ENCODE assay signal across 7 cellular contexts in genomic region chr12:117367006-117367638, GRCh38. TPM values are rescaled to one million over a fixed set of nuclear protein-coding genes. Genes with fewer than 3 reads are reported as not detected.
DNase-seq lines count a peak whose midpoint lies in the region; ATAC-seq and TF ChIP-seq lines count a peak whose summit lies in the region.

No MANE protein-coding gene starts in this region.

- no peaks in the 10 kb centered on the region for H3K4me1 ChIP-seq in Loucy (ENCODE audit: insufficient read depth, low read length, poor library complexity, severe bottlenecking)
- no peaks in the 10 kb centered on the region for H3K4me1 ChIP-seq in right atrium auricular region

- DNase-seq in RKO (ENCODE audit: low spot score) = peak; percentile 69
- DNase-seq in anterior cingulate cortex (lab: John Stamatoyannopoulos, UW) = peak in 55 of 58 donors; percentile 1 to 88 (median 60)
- peak; percentile 76 for DNase-seq in right atrium auricular region (ENCODE audit: low spot score)
- peak; percentile 10 for DNase-seq in retinal pigment epithelial cell (ENCODE audit: low read depth)

- no peaks in the 10 kb centered on the region for H4K20me1 ChIP-seq in Loucy (ENCODE audit: insufficient read depth, low read length, poor library complexity, severe bottlenecking)

- H3K4me3 ChIP-seq in Loucy (ENCODE audit: low read length, poor library complexity, severe bottlenecking) (no peak overlapping the region), right atrium auricular region (no peak overlapping the region), retinal pigment epithelial cell (ENCODE audit: low read length) (no peak overlapping the region)

- H3F3A ChIP-seq in Loucy (ENCODE audit: low read depth) = no peaks in the 10 kb centered on the region

- no peak overlapping the region for H3K9ac ChIP-seq in Loucy (ENCODE audit: low read depth, low read length, poor library complexity, severe bottlenecking)

- TF ChIP-seq CTCF in GM12801 (IDR thresholded peaks at IDR 0.05; ENCODE audit: extremely low read depth, insufficient read length) (peak; percentile 79), Loucy (conservative IDR thresholded peaks at IDR 0.05; ENCODE audit: low read length) (peak; percentile 97), right atrium auricular region (IDR thresholded peaks at IDR 0.05) (peak; percentile 73 to 88), retinal pigment epithelial cell (conservative IDR thresholded peaks at IDR 0.05; ENCODE audit: low read depth, low read length) (peak; percentile 92)

- no peaks in the 10 kb centered on the region for H3K36me3 ChIP-seq in Loucy (ENCODE audit: insufficient read depth, low read length)
- H3K36me3 ChIP-seq in right atrium auricular region = no peaks in the 10 kb centered on the region

- H3K27ac ChIP-seq in right atrium auricular region = no peak overlapping the region

- H3K9me2 ChIP-seq in Loucy (replicated peaks; ENCODE audit: low read depth, low read length) = no peaks in the 10 kb centered on the region

- no peaks in the 10 kb centered on the region for H3K79me2 ChIP-seq in Loucy (ENCODE audit: insufficient read depth, low read length)

- peak overlapping the region; percentile 54 for H2AFZ ChIP-seq in Loucy (ENCODE audit: low read length)

- no peak for ATAC-seq in GM18909 (IDR thresholded peaks at IDR 0.05; ENCODE audit: poor library complexity, unreplicated experiment)

- H3K9me3 ChIP-seq in Loucy (ENCODE audit: insufficient read depth, low read depth, low read length) (no peaks in the 10 kb centered on the region), right atrium auricular region (no peaks in the 10 kb centered on the region)

- H3K4me2 ChIP-seq in Loucy (ENCODE audit: low read depth, low read length, poor library complexity, severe bottlenecking) = no peak overlapping the region

- no peaks in the 10 kb centered on the region for H3K27me3 ChIP-seq in Loucy (ENCODE audit: insufficient read depth, low read length, poor library complexity, severe bottlenecking)
- no peaks in the 10 kb centered on the region for H3K27me3 ChIP-seq in right atrium auricular region

RNA-seq across cellular contexts. Expression of gene NOS1, which starts 5.7 kb away (rescaled TPM):
- total RNA-seq in right atrium auricular region = under 1 TPM; 0.04 to 0.67 TPM

Comparison
In these comparisons a context has a peak if more than half of its experiments do, and no peak if none do; other contexts are left out.
1. DNase-seq: peak in every context shown above with its lines; median percentile 76 in right atrium auricular region; 69 in RKO; 60 in anterior cingulate cortex; 10 in retinal pigment epithelial cell.